In genomic region chr17:81927145-81927652, GRCh38 we compare ENCODE assay signal across 7 cellular contexts. TPM values are rescaled to one million over a fixed set of nuclear protein-coding genes. Genes with fewer than 3 reads are reported as not detected.
DNase-seq lines count a peak whose midpoint lies in the region; ATAC-seq and TF ChIP-seq lines count a peak whose summit lies in the region.

No MANE protein-coding gene starts in this region.

- H3K4me3 ChIP-seq in right cardiac atrium (ENCODE audit: low read length) (peak overlapping the region; percentile 92), stomach (peak overlapping the region; percentile 92 to 98 (median 94))

- TF ChIP-seq CTCF in stomach (IDR thresholded peaks at IDR 0.05) = no peak

- intact Hi-C loops in right cardiac atrium (cut with DNase I) (no loop called here), stomach (cut with DNase I; ENCODE audit: low total_unique reads) (no loop called here)

- H3K27ac ChIP-seq in right cardiac atrium (ENCODE audit: low read length) (peak overlapping the region; percentile 52), stomach (peak overlapping the region; percentile 93 to 99 (median 98))

- H3K9me3 ChIP-seq in right cardiac atrium (ENCODE audit: control insufficient read depth, low read length) = no peaks in the 10 kb centered on the region
- no peaks in the 10 kb centered on the region for H3K9me3 ChIP-seq in stomach

- H3K36me3 ChIP-seq in stomach = peaks cover 7 to 8% (median 8%) of the 10 kb centered on the region in 4 donors

- ATAC-seq in GM18868 (IDR thresholded peaks at IDR 0.05; ENCODE audit: unreplicated experiment) (peak; percentile 26), HG02852 (IDR thresholded peaks at IDR 0.05; ENCODE audit: unreplicated experiment) (peak; percentile 16), right cardiac atrium (peak in 1 of 2 donors; percentile 3)

- no peaks in the 10 kb centered on the region for H3K27me3 ChIP-seq in right cardiac atrium (ENCODE audit: control insufficient read depth, insufficient read depth)
- peaks cover 0 to 35% (median 6%) of the 10 kb centered on the region in 3 donors for H3K27me3 ChIP-seq in stomach

- peak; percentile 39 for DNase-seq in activated CD8-positive, alpha-beta memory T cell treated with anti-CD3 and anti-CD28 coated beads, Interleukin-2, amount 50 U/mL, for 4 hours
- DNase-seq in right cardiac atrium (peak in 1 of 3 donors; percentile 74), stomach (no peak), GOT3 (lab: John Stamatoyannopoulos, UW) (no peak), HT-29 (ENCODE audit: low spot score) (no peak)

- TF ChIP-seq POLR2A in stomach (IDR thresholded peaks at IDR 0.05) = no peak

- no peak for TF ChIP-seq EP300 in stomach (IDR thresholded peaks at IDR 0.05)

- WGBS in right cardiac atrium = under 1% methylated on average over 80 of the region's 80 CpGs
- 0 to 1% (median 0%) methylated on average over 25 to 76 of the region's 80 CpGs; no CpG with 5 or more reads in 2 of the 5 donors for WGBS in stomach, 5 donors

- H3K4me1 ChIP-seq in right cardiac atrium (ENCODE audit: control insufficient read depth, insufficient read depth, low read length) = peaks cover 22% of the 10 kb centered on the region
- H3K4me1 ChIP-seq in stomach = peaks cover 53 to 62% (median 59%) of the 10 kb centered on the region in 4 donors

RNA-seq across cellular contexts. Expression of gene MAFG, which starts 0.3 kb away (rescaled TPM):
- 10 to 100 TPM; 16.6 to 28.9 (median 26.0) TPM for total RNA-seq in right cardiac atrium
- 18.4 TPM for polyA plus RNA-seq in right cardiac atrium
- total RNA-seq in stomach = 10 to 100 TPM in 4 of 5 donors, 1 to 10 TPM in 1; 2.3 to 30.4 (median 20.3) TPM
- polyA plus RNA-seq in stomach = 1 to 10 TPM; 7.2 to 8.9 (median 8.1) TPM
- total RNA-seq in HT-29 (2014; rRNA removed; shearing (Covaris generic)) = 42.8 and 45.5 TPM in 2 replicates

RNA-seq across cellular contexts. Expression of gene SIRT7, which starts 9.2 kb away (rescaled TPM):
- total RNA-seq in right cardiac atrium (10 to 100 TPM in 1 of 4 donors, 1 to 10 TPM in 3; 7.6 to 10.1 (median 8.9) TPM), stomach (100 to 1,000 TPM in 1 of 5 donors, 10 to 100 TPM in 4; 22.8 to 128 (median 56.0) TPM)
- polyA plus RNA-seq in right cardiac atrium (7.3 TPM), stomach (10 to 100 TPM; 18.2 to 46.9 (median 44.1) TPM)
- 101 and 121 TPM in 2 replicates for total RNA-seq in HT-29 (2014; rRNA removed; shearing (Covaris generic))

RNA-seq across cellular contexts. Expression of gene PYCR1, which starts 9.9 kb away (rescaled TPM):
- total RNA-seq in right cardiac atrium (1 to 10 TPM; 2.7 to 8.5 (median 6.7) TPM), stomach (10 to 100 TPM in 3 of 5 donors, 1 to 10 TPM in 1, not detected in 1; 8.9 to 28.8 (median 15.7) TPM)
- polyA plus RNA-seq in right cardiac atrium (4.3 TPM), stomach (10 to 100 TPM; 20.0 to 73.8 (median 47.4) TPM)
- 255 and 273 TPM in 2 replicates for total RNA-seq in HT-29 (2014; rRNA removed; shearing (Covaris generic))

RNA-seq across cellular contexts. Expression of gene PCYT2, which starts 16.0 kb away (rescaled TPM):
- total RNA-seq in right cardiac atrium = 10 to 100 TPM; 16.7 to 24.8 (median 18.6) TPM
- 28.5 TPM for polyA plus RNA-seq in right cardiac atrium
- total RNA-seq in stomach = 100 to 1,000 TPM in 2 of 5 donors, 10 to 100 TPM in 3; 17.5 to 119 (median 27.2) TPM
- 10 to 100 TPM; 39.7 to 51.7 (median 42.8) TPM for polyA plus RNA-seq in stomach
- total RNA-seq in HT-29 (2014; rRNA removed; shearing (Covaris generic)) = 163 and 167 TPM in 2 replicates

RNA-seq across cellular contexts. Expression of gene MYADML2, which starts 19.8 kb away (rescaled TPM):
- total RNA-seq in right cardiac atrium = 1 to 10 TPM in 2 of 4 donors, under 1 TPM in 1, not detected in 1; 0.51 to 1.9 (median 1.4) TPM
- 1.2 TPM for polyA plus RNA-seq in right cardiac atrium
- not detected for total RNA-seq in stomach
- not detected for polyA plus RNA-seq in stomach
- total RNA-seq in HT-29 (2014; rRNA removed; shearing (Covaris generic)) = not detected in 2 replicates
